ENCODE assay signal across 10 cellular contexts in the genomic region with DNA sequence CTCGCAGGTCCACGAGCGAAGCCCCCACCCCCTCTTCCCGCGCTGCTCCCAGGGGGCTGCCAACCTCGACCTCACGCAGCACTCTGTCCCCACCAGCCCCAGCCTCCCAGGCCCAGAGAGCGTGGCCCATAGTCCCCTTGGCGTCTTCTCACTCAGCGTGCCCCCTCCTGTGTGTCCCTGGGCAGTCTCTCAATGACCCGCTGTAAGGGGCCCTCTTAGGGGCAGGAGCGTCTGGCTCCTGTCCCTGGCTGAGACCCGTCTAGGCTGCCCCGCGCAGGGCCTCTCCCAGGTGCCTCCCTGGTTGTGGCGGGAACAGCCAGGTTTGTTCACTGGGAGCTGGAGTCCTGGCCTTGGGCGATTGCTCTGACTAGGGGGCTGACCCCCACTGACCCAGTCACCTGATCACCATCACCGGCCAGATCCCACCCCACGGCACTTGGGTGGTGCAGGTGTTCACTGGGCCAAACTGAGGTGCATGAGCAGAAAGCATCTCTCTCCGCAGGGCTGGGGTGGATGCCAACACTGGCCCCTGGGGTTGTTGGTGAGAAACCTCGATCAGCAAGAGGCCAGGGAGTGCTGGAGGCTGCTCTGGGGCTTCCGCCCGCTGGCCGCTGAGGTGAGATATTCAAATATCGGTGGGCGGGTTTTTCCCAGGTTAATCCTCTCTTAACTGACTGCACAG.
A peak's percentile ranks its signal among the peaks of the same experiment; 100 is the strongest.
DNase-seq lines count a peak whose midpoint lies in the region; ATAC-seq lines count a peak whose summit lies in the region.
"Had no signal": no experiment of that assay in that cellular context is flagged by ENCODE, and none has a peak within 500 bp of the region (broad histone marks: within the 10 kb centered on the region; RNA-seq: fewer than 3 reads in every experiment).

No MANE protein-coding gene starts in this region.

- ATAC-seq in GM19372 (IDR thresholded peaks at IDR 0.05; ENCODE audit: low read depth, unreplicated experiment): peak; percentile 43
- peak; percentile 34 for ATAC-seq in HG03025 (IDR thresholded peaks at IDR 0.05; ENCODE audit: low FRiP score, unreplicated experiment)
- ATAC-seq: PC-3 had no signal

- no peaks in the 10 kb centered on the region for H3K9me3 ChIP-seq in ES-I3 (ENCODE audit: control insufficient read depth, insufficient read depth, low read length)

- H3K36me3 ChIP-seq in ES-I3 (ENCODE audit: insufficient read depth, low read length): no peaks in the 10 kb centered on the region

- H3K4me3 Mint-ChIP-seq in dendritic cell treated with granulocyte-macrophage colony-stimulating factor and Interleukin-4, amounts not matched to agents 40 ng/mL and 50 ng/mL, for 4 days: no peak overlapping the region

- H3K27me3 Mint-ChIP-seq in dendritic cell treated with granulocyte-macrophage colony-stimulating factor and Interleukin-4, amounts not matched to agents 40 ng/mL and 50 ng/mL, for 4 days: no peaks in the 10 kb centered on the region

- H3K4me1 Mint-ChIP-seq in dendritic cell treated with granulocyte-macrophage colony-stimulating factor and Interleukin-4, amounts not matched to agents 40 ng/mL and 50 ng/mL, for 4 days (ENCODE audit: low read depth): peaks cover 21% of the 10 kb centered on the region

- H3K36me3 Mint-ChIP-seq in dendritic cell treated with granulocyte-macrophage colony-stimulating factor and Interleukin-4, amounts not matched to agents 40 ng/mL and 50 ng/mL, for 4 days (ENCODE audit: low read depth): no peaks in the 10 kb centered on the region

- H3K9ac ChIP-seq in ES-I3 (ENCODE audit: low read depth, low read length): peak overlapping the region; percentile 59; the same call in 1 of the 2 replicates

- H3K9me3 Mint-ChIP-seq in dendritic cell treated with granulocyte-macrophage colony-stimulating factor and Interleukin-4, amounts not matched to agents 40 ng/mL and 50 ng/mL, for 4 days: no peaks in the 10 kb centered on the region

- DNase-seq in DMS153 (lab: John Stamatoyannopoulos, UW): no peak
- DNase-seq in NOMO-1 (lab: John Stamatoyannopoulos, UW; ENCODE audit: unreplicated experiment in 2 of 2): no peak
- no peak for DNase-seq in NCI-H226
- no peak for DNase-seq in LoVo (ENCODE audit: low spot score)
- DNase-seq: left ventricle myocardium superior, PC-3 had no signal

- H3K4me1 ChIP-seq in ES-I3 (ENCODE audit: insufficient read depth, low read length): no peaks in the 10 kb centered on the region

- intact Hi-C loops in dendritic cell treated with granulocyte-macrophage colony-stimulating factor and Interleukin-4, amounts not matched to agents 40 ng/mL and 50 ng/mL, for 4 days (cut with micrococcal nuclease): no loop called here

- peak overlapping the region; percentile 21 for H3K27ac Mint-ChIP-seq in dendritic cell treated with granulocyte-macrophage colony-stimulating factor and Interleukin-4, amounts not matched to agents 40 ng/mL and 50 ng/mL, for 4 days
